Comparison of ENCODE assay signal across 8 cellular contexts in genomic region chr19:16978156-16978555, GRCh38. TPM values are rescaled to one million over a fixed set of nuclear protein-coding genes. Genes with fewer than 3 reads are reported as not detected.
"Had no signal": no experiment of that assay in that cellular context is flagged by ENCODE, and none has a peak within 500 bp of the region (broad histone marks: within the 10 kb centered on the region; RNA-seq: fewer than 3 reads in every experiment).

No MANE protein-coding gene starts in this region.

- H3K4me3 ChIP-seq: K562 had no signal

- ATAC-seq: HepG2, K562 had no signal

- DNase-seq: IMR-90, KBM-7, KG1 had no signal

- FAIRE-seq: HepG2, K562 had no signal

- H3K27ac ChIP-seq: HL-60 had no signal

RNA-seq across cellular contexts. Expression of gene CPAMD8, which starts 48.5 kb away (rescaled TPM):
- total RNA-seq: HT-29, HT1080 had no signal
